Comparison of ENCODE assay signal across 17 cellular contexts in genomic region chr13:92054389-92054788, GRCh38.
DNase-seq lines count a peak whose midpoint lies in the region; ATAC-seq and TF ChIP-seq lines count a peak whose summit lies in the region.
"Had no signal": no experiment of that assay in that cellular context is flagged by ENCODE, and none has a peak within 500 bp of the region (broad histone marks: within the 10 kb centered on the region; RNA-seq: fewer than 3 reads in every experiment).

No MANE protein-coding gene starts in this region.

- no peaks in the 10 kb centered on the region for H3K36me3 ChIP-seq in mucosa of descending colon (ENCODE audit: low read depth)
- H3K36me3 ChIP-seq: BLaER1 treated with 17β-estradiol and CSF1 and Interleukin-3, amounts not matched to agents 10 nM and 100 nM had no signal

- H3K9me3 ChIP-seq in mucosa of descending colon, result no peaks in the 10 kb centered on the region
- H3K9me3 ChIP-seq: Caco-2 had no signal

- intact Hi-C loops in mucosa of descending colon (cut with DNase I, micrococcal nuclease), result no loop called here

- no peak for TF ChIP-seq CTCF in mucosa of descending colon (IDR thresholded peaks at IDR 0.05)

- peak; percentile 45 for ATAC-seq in GM18858 (IDR thresholded peaks at IDR 0.05; ENCODE audit: unreplicated experiment)
- peak; percentile 98 for ATAC-seq in left lobe of liver
- peak; percentile 54 for ATAC-seq in mucosa of descending colon
- ATAC-seq in HG03342 (IDR thresholded peaks at IDR 0.05; ENCODE audit: unreplicated experiment), result no peak
- no peak for ATAC-seq in GM18909 (IDR thresholded peaks at IDR 0.05; ENCODE audit: poor library complexity, unreplicated experiment)
- ATAC-seq: CD8-positive, alpha-beta T cell; GM12878 had no signal

- H3K4me1 ChIP-seq in mucosa of descending colon (ENCODE audit: low read depth), result no peaks in the 10 kb centered on the region
- H3K4me1 ChIP-seq: BLaER1 treated with 17β-estradiol and CSF1 and Interleukin-3, amounts not matched to agents 10 nM and 100 nM had no signal

- DNase-seq in HuH-7 (ENCODE audit: low spot score) (peak; percentile 8), left lobe of liver (ENCODE audit: low spot score) (no peak), mucosa of descending colon (peak in 1 of 3 donors; percentile 17), UCSD-AML1 (lab: John Stamatoyannopoulos, UW; ENCODE audit: unreplicated experiment) (no peak)
- DNase-seq in stimulated activated CD8-positive, alpha-beta memory T cell treated with anti-CD3 and anti-CD28 coated beads, Interleukin-4, amount 100 ng/mL, for 48 hours, result no peak
- DNase-seq: CD8-positive, alpha-beta T cell; DMS79 treated with DMSO at 0.1 percent for 48 hours; GF-D8; H9; Karpas-422; KBM-7 had no signal

- H3K4me3 ChIP-seq in mucosa of descending colon, result no peak overlapping the region
- H3K4me3 ChIP-seq: BLaER1 treated with 17β-estradiol and CSF1 and Interleukin-3, amounts not matched to agents 10 nM and 100 nM; GM12878 had no signal

Comparison
In these comparisons a context has a peak if more than half of its experiments do, and no peak if none do; other contexts are left out.
1. ATAC-seq: peak in GM18858 (single experiment), left lobe of liver (single experiment) and mucosa of descending colon (single experiment); none in HG03342 (single experiment) and GM18909 (single experiment).